ENCODE assay signal across 8 cellular contexts in the genomic region with DNA sequence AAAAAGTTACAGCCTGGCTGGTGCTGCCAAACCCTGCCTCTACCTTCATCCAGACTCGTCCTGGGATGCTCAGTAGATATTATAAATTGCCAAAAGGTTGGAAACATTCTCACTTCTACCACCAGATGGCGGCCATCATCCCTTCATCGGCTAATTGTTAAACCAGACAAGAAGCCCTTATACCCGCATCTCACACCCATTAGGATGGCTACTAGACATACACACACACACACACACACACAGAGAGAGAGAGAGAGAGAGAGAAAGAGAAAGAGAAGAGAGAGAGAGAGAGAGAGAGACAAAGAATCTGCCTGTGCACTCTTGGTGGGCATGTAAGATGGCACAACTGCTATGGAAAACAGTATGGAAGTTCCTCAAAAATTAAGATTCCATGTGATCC. TPM values are rescaled to one million over a fixed set of nuclear protein-coding genes. Genes with fewer than 3 reads are reported as not detected.
A peak's percentile ranks its signal among the peaks of the same experiment; 100 is the strongest.
DNase-seq lines count a peak whose midpoint lies in the region; ATAC-seq and TF ChIP-seq lines count a peak whose summit lies in the region.

No MANE protein-coding gene starts in this region.

- POLR2A ChIA-PET in T-cell (lab: Charles Lee): no interaction called here

- TF ChIP-seq CTCF in gastrocnemius medialis (IDR thresholded peaks at IDR 0.05 in 4 of 5, conservative IDR thresholded peaks at IDR 0.05 in 1 of 5): peak; percentile 51 to 66 (median 65)

- H3K27ac ChIP-seq in right cardiac atrium (ENCODE audit: low read length) (no peak overlapping the region), gastrocnemius medialis (no peak overlapping the region)

- no peak for TF ChIP-seq POLR2A in gastrocnemius medialis (IDR thresholded peaks at IDR 0.05)

- ATAC-seq in T-cell (replicated peaks in 1 of 4) (peak; percentile 71 to 82 (median 73)), right cardiac atrium (peak; percentile 82 to 86), gastrocnemius medialis (peak; percentile 72 to 85), GM19452 (IDR thresholded peaks at IDR 0.05; ENCODE audit: unreplicated experiment) (no peak), GM21526 (IDR thresholded peaks at IDR 0.05; ENCODE audit: low FRiP score, unreplicated experiment) (no peak)

- in situ Hi-C loops in gastrocnemius medialis (cut with MboI; ENCODE audit: low sequenced_read_pairs in 4 of 4): loop anchor here in 2 of 4 donors (25.0 kb wide), 2 partner anchors 188 to 1188 kb away; partner anchors contain the start of genes AIPL1 (in 1 of the 2), C1QBP (in 1 of the 2) and PIMREG (in 1 of the 2)

- 1% methylated on average over 4 of the region's 4 CpGs for WGBS in right cardiac atrium

- H3K9me3 ChIP-seq in right cardiac atrium (ENCODE audit: control insufficient read depth, low read length) (no peaks in the 10 kb centered on the region), gastrocnemius medialis (no peaks in the 10 kb centered on the region)

- no peaks in the 10 kb centered on the region for H3K9me3 Mint-ChIP-seq in T-cell

- H3K27ac Mint-ChIP-seq in T-cell: no peak overlapping the region

- DNase-seq in GM04504 (ENCODE audit: low read depth) (peak; percentile 50), NCI-H1092 treated with DMSO at 0.1 percent for 48 hours (lab: John Stamatoyannopoulos, UW) (peak; percentile 28), T-cell (peak in 32 of 34 experiments; percentile 24 to 70 (median 58)), amniotic stem cell (lab: John Stamatoyannopoulos, UW) (peak; percentile 54), right cardiac atrium (peak in 1 of 3 donors; percentile 35), gastrocnemius medialis (peak; percentile 19 to 46)

- H3K27me3 ChIP-seq in right cardiac atrium (ENCODE audit: control insufficient read depth, insufficient read depth) (no peaks in the 10 kb centered on the region), gastrocnemius medialis (no peaks in the 10 kb centered on the region)

- H3K27me3 Mint-ChIP-seq in T-cell: no peaks in the 10 kb centered on the region

- H3K4me1 Mint-ChIP-seq in T-cell: peaks cover 7 to 13% (median 9%) of the 10 kb centered on the region in 3 donors

- intact Hi-C loops in right cardiac atrium (cut with DNase I) (loop anchor here in 1 of 4 donors (10.0 kb wide), 1 partner anchor 185 kb away; the partner anchor contains the start of gene C1QBP), gastrocnemius medialis (cut with DNase I; ENCODE audit: low total_unique reads) (loop anchor here (1.0 to 10.0 kb wide), 3 partner anchors 57 to 1185 kb away; partner anchors contain the start of genes AIPL1 and C1QBP)

- H3K4me3 ChIP-seq in right cardiac atrium (ENCODE audit: low read length) (no peak overlapping the region), gastrocnemius medialis (no peak overlapping the region)

- H3K36me3 Mint-ChIP-seq in T-cell: no peaks in the 10 kb centered on the region

- no peaks in the 10 kb centered on the region for H3K36me3 ChIP-seq in gastrocnemius medialis

- H3K4me1 ChIP-seq in right cardiac atrium (ENCODE audit: control insufficient read depth, insufficient read depth, low read length) (no peaks in the 10 kb centered on the region), gastrocnemius medialis (no peaks in the 10 kb centered on the region)

- CTCF ChIA-PET in T-cell (lab: Charles Lee): interaction anchor here in 1 of 2 donors (0.6 kb wide), 1 partner anchor 85 kb away, joined by 3 read pairs; no protein-coding TSS in a partner anchor

- no peak overlapping the region for H3K4me3 Mint-ChIP-seq in T-cell

RNA-seq across cellular contexts. Expression of gene SCIMP, which starts 15.0 kb away (rescaled TPM):
- 1 to 10 TPM in 3 of 5 donors, under 1 TPM in 2; 0.61 to 1.8 (median 1.2) TPM for total RNA-seq in T-cell
- total RNA-seq in right cardiac atrium: 1 to 10 TPM; 1.9 to 3.7 (median 2.8) TPM
- 0.38 TPM for polyA plus RNA-seq in right cardiac atrium
- 1 to 10 TPM in 1 of 4 donors, under 1 TPM in 3; 0.27 to 1.8 (median 0.37) TPM for total RNA-seq in gastrocnemius medialis

RNA-seq across cellular contexts. Expression of gene RABEP1, which starts 32.5 kb away (rescaled TPM):
- total RNA-seq in T-cell: 10 to 100 TPM; 39.1 to 48.1 (median 47.7) TPM
- total RNA-seq in right cardiac atrium: 10 to 100 TPM; 46.1 to 53.2 (median 47.6) TPM
- polyA plus RNA-seq in right cardiac atrium: 18.6 TPM
- 10 to 100 TPM; 55.4 to 94.8 (median 87.2) TPM for total RNA-seq in gastrocnemius medialis

RNA-seq across cellular contexts. Expression of gene ZNF594, which starts 57.9 kb away (rescaled TPM):
- total RNA-seq in T-cell (10 to 100 TPM in 3 of 5 donors, 1 to 10 TPM in 2; 5.5 to 23.4 (median 20.9) TPM), right cardiac atrium (1 to 10 TPM; 6.8 to 8.2 (median 7.8) TPM), gastrocnemius medialis (1 to 10 TPM; 1.1 to 6.7 (median 2.9) TPM)
- 2.4 TPM for polyA plus RNA-seq in right cardiac atrium

Comparison
In these comparisons a context has a peak if more than half of its experiments do, and no peak if none do; other contexts are left out.
1. ATAC-seq: peak in T-cell (4 of 4), right cardiac atrium (2 of 2) and gastrocnemius medialis (2 of 2); none in GM19452 (single experiment) and GM21526 (single experiment).